24 cellular contexts compared by ENCODE assay signal in genomic region chr6:106670236-106670635, GRCh38. TPM values are rescaled to one million over a fixed set of nuclear protein-coding genes. Genes with fewer than 3 reads are reported as not detected.
DNase-seq lines count a peak whose midpoint lies in the region; ATAC-seq and TF ChIP-seq lines count a peak whose summit lies in the region.
"Had no signal": no experiment of that assay in that cellular context is flagged by ENCODE, and none has a peak within 500 bp of the region (broad histone marks: within the 10 kb centered on the region; RNA-seq: fewer than 3 reads in every experiment).

No MANE protein-coding gene starts in this region.

- no peaks in the 10 kb centered on the region for H3K9me2 ChIP-seq in SK-N-SH

- DNase-seq in DMS53 (lab: John Stamatoyannopoulos, UW), result peak; percentile 2
- DNase-seq in DMS53 treated with DMSO at 0.1 percent for 48 hours (lab: John Stamatoyannopoulos, UW; ENCODE audit: unreplicated experiment), result no peak
- peak; percentile 14 for DNase-seq in SK-N-SH
- peak; percentile 14 for DNase-seq in NCI-H2171 (lab: John Stamatoyannopoulos, UW)
- no peak for DNase-seq in HuH-7 (ENCODE audit: low spot score)
- no peak for DNase-seq in stimulated activated CD8-positive, alpha-beta memory T cell treated with anti-CD3 and anti-CD28 coated beads, Interleukin-4, amount 100 ng/mL, for 48 hours
- no peak for DNase-seq in CD4-positive, alpha-beta memory T cell
- DNase-seq: 8988T, AML-193, DMS79 treated with DMSO at 0.1 percent for 48 hours, IMR-90, MG63, NCI-H1048, NCI-H1694, NCI-H2107, NCI-H446, NCI-H526, OCI-M1, SJCRH30, T-helper 9 cell had no signal

- no peak for TF ChIP-seq EP300 in SK-N-SH (IDR thresholded peaks at IDR 0.05; ENCODE audit: borderline replicate concordance in 1 of 2, low read depth in 1 of 2, low read length in 1 of 2)

- H3K9me3 ChIP-seq in SK-N-SH, result no peaks in the 10 kb centered on the region
- H3K9me3 ChIP-seq in CD4-positive, alpha-beta memory T cell (ENCODE audit: control insufficient read depth in 1 of 2, low read length in 2 of 2), result no peaks in the 10 kb centered on the region
- H3K9me3 ChIP-seq: HAP-1, MG63, SJCRH30 had no signal

- H3K27me3 ChIP-seq in SK-N-SH (ENCODE audit: insufficient read depth), result no peaks in the 10 kb centered on the region
- H3K27me3 ChIP-seq in CD4-positive, alpha-beta memory T cell (ENCODE audit: insufficient read depth, low read length), result no peaks in the 10 kb centered on the region
- H3K27me3 ChIP-seq: MG63, SJCRH30 had no signal

- intact Hi-C loops in CD4-positive, alpha-beta memory T cell (cut with micrococcal nuclease), result no loop called here

- H3K4me3 Mint-ChIP-seq in CD4-positive, alpha-beta memory T cell, result no peak overlapping the region
- H3K4me3 Mint-ChIP-seq: GM23338 had no signal

- no peak for TF ChIP-seq RAD21 in SK-N-SH (IDR thresholded peaks at IDR 0.05; ENCODE audit: low read length)

- peaks cover 8 to 11% of the 10 kb centered on the region in 2 experiments for H3K36me3 ChIP-seq in SK-N-SH (replicated peaks in 1 of 2; ENCODE audit: control insufficient read depth in 1 of 2, insufficient read depth in 2 of 2, low read length in 1 of 2)
- no peaks in the 10 kb centered on the region for H3K36me3 ChIP-seq in CD4-positive, alpha-beta memory T cell (ENCODE audit: insufficient read depth, low read length)

- CTCF ChIA-PET in SK-N-SH (lab: Yijun Ruan, JAX), result interaction anchor here (1.4 to 2.5 kb wide), 2 partner anchors 17 to 309 kb away, joined by 4 to 6 read pairs; no protein-coding TSS in a partner anchor
- CTCF ChIA-PET in CD4-positive, alpha-beta memory T cell (lab: Charles Lee; ENCODE audit: partially characterized antibody), result no interaction called here

- no peak for ATAC-seq in SK-N-SH treated with all-trans-retinoic acid at 6 μM for 48 hours
- ATAC-seq: GM23338 had no signal

- no peak overlapping the region for H3K9ac ChIP-seq in SK-N-SH

- no peak overlapping the region for H3K4me2 ChIP-seq in SK-N-SH
- H3K4me2 ChIP-seq: GM23338 had no signal

- no peak overlapping the region for H3K27ac ChIP-seq in SK-N-SH (ENCODE audit: low read depth in 2 of 2, low read length in 1 of 2)
- no peak overlapping the region for H3K27ac ChIP-seq in CD4-positive, alpha-beta memory T cell (ENCODE audit: low read depth, low read length)
- H3K27ac ChIP-seq: C4-2B, SJCRH30 had no signal

- WGBS in SK-N-SH (ENCODE audit: low lambda C conversion rate), result 94% methylated on average over 6 of the region's 6 CpGs

- no peaks in the 10 kb centered on the region for H3K9me3 Mint-ChIP-seq in CD4-positive, alpha-beta memory T cell
- H3K9me3 Mint-ChIP-seq: GM23338 had no signal

- H3K36me3 Mint-ChIP-seq in CD4-positive, alpha-beta memory T cell, result peaks cover 13 to 15% of the 10 kb centered on the region in 2 donors

- H3K27ac Mint-ChIP-seq in CD4-positive, alpha-beta memory T cell, result no peak overlapping the region

- no peak for TF ChIP-seq CTCF in SK-N-SH (IDR thresholded peaks at IDR 0.05)

- H3K4me3 ChIP-seq in SK-N-SH (ENCODE audit: low read depth in 2 of 2, low read length in 1 of 2), result no peak overlapping the region
- H3K4me3 ChIP-seq in CD4-positive, alpha-beta memory T cell (ENCODE audit: low read length in 2 of 2), result no peak overlapping the region
- H3K4me3 ChIP-seq: GM23338, HAP-1, MG63, SJCRH30 had no signal

- no peaks in the 10 kb centered on the region for H3K79me2 ChIP-seq in SK-N-SH (ENCODE audit: insufficient read depth)

- POLR2A ChIA-PET in SK-N-SH (lab: Yijun Ruan, JAX), result no interaction called here
- POLR2A ChIA-PET in CD4-positive, alpha-beta memory T cell (lab: Charles Lee; ENCODE audit: partially characterized antibody), result interaction anchor here (0.6 kb wide), 1 partner anchor 47 kb away, joined by 3 read pairs; no protein-coding TSS in a partner anchor

- peaks cover 4% of the 10 kb centered on the region for H3F3A ChIP-seq in SK-N-SH (replicated peaks; ENCODE audit: insufficient read depth)

- H2AFZ ChIP-seq in SK-N-SH (ENCODE audit: low read depth), result no peak overlapping the region
- H2AFZ ChIP-seq: GM23338 had no signal

- no peaks in the 10 kb centered on the region for H4K20me1 ChIP-seq in SK-N-SH (ENCODE audit: insufficient read depth)

- H3K4me1 Mint-ChIP-seq in CD4-positive, alpha-beta memory T cell, result no peaks in the 10 kb centered on the region

- no peaks in the 10 kb centered on the region for H3K4me1 ChIP-seq in SK-N-SH (ENCODE audit: control insufficient read depth in 1 of 2, insufficient read depth in 2 of 2, low read depth in 1 of 2, low read length in 1 of 2)
- H3K4me1 ChIP-seq in CD4-positive, alpha-beta memory T cell (ENCODE audit: insufficient read depth, low read length), result no peaks in the 10 kb centered on the region
- H3K4me1 ChIP-seq: SJCRH30 had no signal

- H3K27me3 Mint-ChIP-seq in CD4-positive, alpha-beta memory T cell, result no peaks in the 10 kb centered on the region

TF ChIP-seq in SK-N-SH, 30 proteins besides CTCF, POLR2A, EP300 and RAD21:
- TF ChIP-seq TCF12 (IDR thresholded peaks at IDR 0.05) (no peak), NRF1 (IDR thresholded peaks at IDR 0.05; ENCODE audit: low read depth, low read length) (no peak), TEAD4 (IDR thresholded peaks at IDR 0.05; ENCODE audit: borderline replicate concordance, insufficient read depth) (no peak), EZH2phosphoT487 (IDR thresholded peaks at IDR 0.05; ENCODE audit: borderline replicate concordance, low read depth) (no peak), NFIC (IDR thresholded peaks at IDR 0.05; ENCODE audit: borderline replicate concordance) (peak; percentile 30; the same call in 1 of the 2 replicates), JUND (IDR thresholded peaks at IDR 0.05) (no peak), RXRA (IDR thresholded peaks at IDR 0.05; ENCODE audit: borderline replicate concordance, low read depth) (no peak)

TF ChIP-seq in SK-N-SH treated with all-trans-retinoic acid at 6 μM for 48 hours, 23 proteins besides CTCF, POLR2A, EP300 and RAD21:
- TF ChIP-seq ARNTL (CRISPR knock-in tag; IDR thresholded peaks at IDR 0.05; ENCODE audit: borderline replicate concordance, low read depth) (no peak), GLIS3 (CRISPR knock-in tag; IDR thresholded peaks at IDR 0.05) (no peak), ZFP3 (CRISPR knock-in tag; IDR thresholded peaks at IDR 0.05) (no peak), TOX (CRISPR knock-in tag; IDR thresholded peaks at IDR 0.05; ENCODE audit: borderline replicate concordance) (no peak), OSR1 (CRISPR knock-in tag; IDR thresholded peaks at IDR 0.05) (no peak), ZNF565 (CRISPR knock-in tag; conservative IDR thresholded peaks at IDR 0.05; ENCODE audit: low read depth) (no peak), ESRRG (CRISPR knock-in tag; IDR thresholded peaks at IDR 0.05) (no peak), ZNF8 (CRISPR knock-in tag; IDR thresholded peaks at IDR 0.05) (no peak), BACH2 (CRISPR knock-in tag; IDR thresholded peaks at IDR 0.05; ENCODE audit: borderline replicate concordance) (no peak), PATZ1 (CRISPR knock-in tag; IDR thresholded peaks at IDR 0.05; ENCODE audit: borderline replicate concordance) (no peak), ZFP30 (CRISPR knock-in tag; IDR thresholded peaks at IDR 0.05) (no peak), ZNF70 (CRISPR knock-in tag; IDR thresholded peaks at IDR 0.05) (no peak), TSHZ2 (CRISPR knock-in tag; IDR thresholded peaks at IDR 0.05) (no peak)

RNA-seq across cellular contexts. Expression of gene QRSL1, which starts 40.9 kb away (rescaled TPM):
- polyA plus RNA-seq in SK-N-SH (2012; rRNA removed), result 5.7 and 7.6 TPM in 2 replicates
- polyA plus RNA-seq in SK-N-SH (2012; cell fraction: cytosol; rRNA removed), result 6.6 and 6.8 TPM in 2 replicates
- polyA plus RNA-seq in SK-N-SH (2012; cell fraction: nucleus; rRNA removed), result 4.3 and 8.2 TPM in 2 replicates
- 10 to 100 TPM; 12.3 to 13.4 TPM for total RNA-seq in CD4-positive, alpha-beta memory T cell
- 10 to 100 TPM; 10.6 to 14.0 TPM for polyA plus RNA-seq in CD4-positive, alpha-beta memory T cell

RNA-seq across cellular contexts. Expression of gene RTN4IP1, which starts 40.9 kb away (rescaled TPM):
- polyA plus RNA-seq in SK-N-SH (2012; rRNA removed), result 4.3 and 4.9 TPM in 2 replicates
- polyA plus RNA-seq in SK-N-SH (2012; cell fraction: cytosol; rRNA removed), result 5.8 and 6.2 TPM in 2 replicates
- 2.0 and 3.8 TPM in 2 replicates for polyA plus RNA-seq in SK-N-SH (2012; cell fraction: nucleus; rRNA removed)
- 1 to 10 TPM; 5.8 to 8.3 TPM for total RNA-seq in CD4-positive, alpha-beta memory T cell
- polyA plus RNA-seq in CD4-positive, alpha-beta memory T cell, result 1 to 10 TPM; 6.9 to 7.9 TPM

Comparison
In these comparisons a context has a peak if more than half of its experiments do, and no peak if none do; other contexts are left out.
1. DNase-seq: peak in DMS53 (single experiment), SK-N-SH (single experiment) and NCI-H2171 (single experiment); none in DMS53 treated with DMSO at 0.1 percent for 48 hours (single experiment), HuH-7 (single experiment), stimulated activated CD8-positive, alpha-beta memory T cell treated with anti-CD3 and anti-CD28 coated beads, Interleukin-4, amount 100 ng/mL, for 48 hours (single experiment) and CD4-positive, alpha-beta memory T cell (0 of 5).